8 cellular contexts compared by ENCODE assay signal in genomic region chr2:79219383-79219988, GRCh38. TPM values are rescaled to one million over a fixed set of nuclear protein-coding genes. Genes with fewer than 3 reads are reported as not detected.
A peak's percentile ranks its signal among the peaks of the same experiment; 100 is the strongest.
DNase-seq lines count a peak whose midpoint lies in the region; TF ChIP-seq lines count a peak whose summit lies in the region.

No MANE protein-coding gene starts in this region.

- H3K27me3 ChIP-seq in HL-60 (ENCODE audit: insufficient read depth, poor library complexity, severe bottlenecking), result no peaks in the 10 kb centered on the region
- H3K27me3 ChIP-seq in esophagus muscularis mucosa, result no peaks in the 10 kb centered on the region

- H3K27ac Mint-ChIP-seq in osteocyte (ENCODE audit: unreplicated experiment), result no peak overlapping the region

- no peak overlapping the region for H3K27ac ChIP-seq in HL-60 (replicated peaks)
- no peak overlapping the region for H3K27ac ChIP-seq in esophagus muscularis mucosa (replicated peaks in 1 of 4)

- no peaks in the 10 kb centered on the region for H3K4me1 ChIP-seq in esophagus muscularis mucosa

- no peaks in the 10 kb centered on the region for H3K36me3 ChIP-seq in esophagus muscularis mucosa

- intact Hi-C loops in esophagus muscularis mucosa (cut with DNase I), result no loop called here

- DNase-seq in NCI-H2081 (lab: John Stamatoyannopoulos, UW), result peak; percentile 48 to 59
- DNase-seq in NCI-H2081 treated with DMSO at 0.1 percent for 48 hours (lab: John Stamatoyannopoulos, UW), result no peak
- DNase-seq in GM19238 (ENCODE audit: insufficient read length, low spot score), result peak; percentile 13
- DNase-seq in HL-60 (ENCODE audit: low read depth in 1 of 2, low spot score in 1 of 2), result peak; percentile 25 to 35
- peak; percentile 24 for DNase-seq in RPMI7951 (ENCODE audit: low read depth)
- DNase-seq in esophagus muscularis mucosa (ENCODE audit: extremely low spot score), result no peak
- DNase-seq in osteocyte (ENCODE audit: extremely low spot score, unreplicated experiment), result no peak
- no peak for DNase-seq in GM19240 (ENCODE audit: insufficient read length, low spot score)

- H3K9me3 Mint-ChIP-seq in osteocyte (ENCODE audit: unreplicated experiment), result no peaks in the 10 kb centered on the region

- H3K4me3 ChIP-seq in HL-60 (replicated peaks; ENCODE audit: insufficient read depth, low read length) (no peak overlapping the region), esophagus muscularis mucosa (no peak overlapping the region)

- H3K36me3 Mint-ChIP-seq in osteocyte (ENCODE audit: unreplicated experiment), result no peaks in the 10 kb centered on the region

- H3K9me3 ChIP-seq in esophagus muscularis mucosa, result no peaks in the 10 kb centered on the region

- 30% methylated on average over 9 of the region's 9 CpGs for WGBS in esophagus muscularis mucosa

- TF ChIP-seq CTCF in HL-60 (IDR thresholded peaks at IDR 0.05; ENCODE audit: insufficient read depth, low read length) (peak; percentile 82), esophagus muscularis mucosa (IDR thresholded peaks at IDR 0.05) (peak in 2 of 3 experiments; percentile 38 to 58), osteocyte (IDR thresholded peaks at IDR 0.05) (peak; percentile 71)

- H3K4me3 Mint-ChIP-seq in osteocyte (ENCODE audit: unreplicated experiment), result no peak overlapping the region

- H3K4me1 Mint-ChIP-seq in osteocyte (ENCODE audit: unreplicated experiment), result no peaks in the 10 kb centered on the region

- H3K27me3 Mint-ChIP-seq in osteocyte (ENCODE audit: unreplicated experiment), result peaks cover 2% of the 10 kb centered on the region

- no peak for TF ChIP-seq EP300 in esophagus muscularis mucosa (IDR thresholded peaks at IDR 0.05)

- no peak for TF ChIP-seq POLR2A in esophagus muscularis mucosa (IDR thresholded peaks at IDR 0.05; ENCODE audit: low read depth)

RNA-seq across cellular contexts. Expression of gene REG3A, which starts 59.9 kb away (rescaled TPM):
- total RNA-seq in RPMI7951 (2014; rRNA removed; shearing (Covaris generic)), result not detected in 2 replicates
- total RNA-seq in esophagus muscularis mucosa (not detected), osteocyte (not detected in 2 replicates)

Comparison
In these comparisons a context has a peak if more than half of its experiments do, and no peak if none do; other contexts are left out.
1. DNase-seq: peak in NCI-H2081 (2 of 2), GM19238 (single experiment), HL-60 (2 of 2) and RPMI7951 (single experiment); none in NCI-H2081 treated with DMSO at 0.1 percent for 48 hours (single experiment), esophagus muscularis mucosa (single experiment), osteocyte (single experiment) and GM19240 (single experiment).
2. Peak in every context shown above with its lines, with median percentiles within 50 percentile points of each other: CTCF ChIP-seq.